In genomic region chr2:239695106-239695727, GRCh38 we compare ENCODE assay signal across 21 cellular contexts.
"Had no signal": no experiment of that assay in that cellular context is flagged by ENCODE, and none has a peak within 500 bp of the region (broad histone marks: within the 10 kb centered on the region; RNA-seq: fewer than 3 reads in every experiment).

No MANE protein-coding gene starts in this region.

- ATAC-seq: activated CD8-positive, alpha-beta T cell treated with anti-CD3 and anti-CD28 coated beads for 36 hours; activated T-cell treated with anti-CD3 and anti-CD28 coated beads, Interleukin-2, amount 50 U/mL, for 72 hours; T-helper 17 cell had no signal

- DNase-seq: activated B cell treated with CpG ODN at 0.5 μM for 24 hours; activated CD4-positive, alpha-beta T cell treated with anti-CD3 and anti-CD28 coated beads, Interleukin-2, amount 50 U/mL, for 1 hour; activated CD8-positive, alpha-beta memory T cell treated with anti-CD3 and anti-CD28 coated beads, Interleukin-2, amount 50 U/mL, for 4 hours; activated CD8-positive, alpha-beta T cell treated with anti-CD3 and anti-CD28 coated beads for 36 hours; activated gamma-delta T cell treated with Interleukin-2 at 50 U/mL for 16 hours; activated naive CD4-positive, alpha-beta T cell treated with anti-CD3 and anti-CD28 coated beads, Interleukin-2, amount 10 ng/mL, durations not matched to agents 7 days and 5 days; activated naive CD8-positive, alpha-beta T cell treated with anti-CD3 and anti-CD28 coated beads for 36 hours; activated T-cell treated with anti-CD3 and anti-CD28 coated beads, Interleukin-2, amount 50 U/mL, for 72 hours; Karpas-422; MM.1S; NCI-H1105; NCI-H1436; NCI-H1694 treated with DMSO at 0.1 percent for 48 hours; NCI-H2029 treated with DMSO at 0.1 percent for 48 hours; NCI-H345; NCI-H510A; NCI-H526 treated with DMSO at 0.1 percent for 48 hours; NCI-H82; SIG-M5; T-helper 17 cell; T-helper 9 cell had no signal
